Comparison of ENCODE assay signal across 8 cellular contexts in genomic region chr1:111448482-111448917, GRCh38. TPM values are rescaled to one million over a fixed set of nuclear protein-coding genes. Genes with fewer than 3 reads are reported as not detected.
A peak's percentile ranks its signal among the peaks of the same experiment; 100 is the strongest.
DNase-seq lines count a peak whose midpoint lies in the region; ATAC-seq and TF ChIP-seq lines count a peak whose summit lies in the region.

No MANE protein-coding gene starts in this region.

- H3K27ac ChIP-seq in SK-N-MC (no peak overlapping the region), colonic mucosa (peak overlapping the region; percentile 68), tibial nerve (peak overlapping the region in 3 of 4 donors; percentile 61 to 87 (median 77))

- no peak for TF ChIP-seq CTCF in GM13977 (IDR thresholded peaks at IDR 0.05; ENCODE audit: extremely low read depth, insufficient read depth, missing control alignments)
- no peak for TF ChIP-seq CTCF in colonic mucosa (IDR thresholded peaks at IDR 0.05)
- TF ChIP-seq CTCF in tibial nerve (IDR thresholded peaks at IDR 0.05): no peak

- H3K4me1 ChIP-seq in colonic mucosa: no peaks in the 10 kb centered on the region
- peaks cover 47% of the 10 kb centered on the region for H3K4me1 ChIP-seq in mononuclear cell (ENCODE audit: insufficient read depth, low read length)
- peaks cover 0 to 51% (median 31%) of the 10 kb centered on the region in 4 donors for H3K4me1 ChIP-seq in tibial nerve

- peak overlapping the region; percentile 100 for H3K9ac ChIP-seq in SK-N-MC (ENCODE audit: insufficient read length)
- peak overlapping the region; percentile 91 to 97 for H3K9ac ChIP-seq in colonic mucosa (ENCODE audit: low read depth in 2 of 2, low read length in 2 of 2)

- 2% methylated on average over 13 to 25 of the region's 25 CpGs for WGBS in tibial nerve, 2 donors

- intact Hi-C loops in colonic mucosa (cut with DNase I): no loop called here

- DNase-seq in GM13977 (ENCODE audit: low spot score) (peak; percentile 20), SK-N-MC (ENCODE audit: low read depth, low spot score) (no peak), colonic mucosa (peak; percentile 38), tibial nerve (ENCODE audit: low spot score in 2 of 2) (no peak), NCI-H128 (lab: John Stamatoyannopoulos, UW; ENCODE audit: unreplicated experiment) (no peak), NCI-H1417 treated with DMSO at 0.1 percent for 48 hours (lab: John Stamatoyannopoulos, UW) (no peak)

- peak overlapping the region; percentile 99 for H3K4me3 ChIP-seq in SK-N-MC
- peak overlapping the region; percentile 63 for H3K4me3 ChIP-seq in colonic mucosa
- peak overlapping the region; percentile 97 for H3K4me3 ChIP-seq in mononuclear cell (ENCODE audit: low read length)
- H3K4me3 ChIP-seq in tibial nerve: peak overlapping the region; percentile 64 to 93 (median 80)

- H3K27me3 ChIP-seq in colonic mucosa (no peaks in the 10 kb centered on the region), mononuclear cell (ENCODE audit: insufficient read depth, low read length) (no peaks in the 10 kb centered on the region), tibial nerve (no peaks in the 10 kb centered on the region)

- peak; percentile 19 for ATAC-seq in HG02678 (IDR thresholded peaks at IDR 0.05; ENCODE audit: unreplicated experiment)

- no peaks in the 10 kb centered on the region for H3K9me3 ChIP-seq in SK-N-MC (ENCODE audit: low read depth, low read length)
- H3K9me3 ChIP-seq in colonic mucosa: no peaks in the 10 kb centered on the region
- no peaks in the 10 kb centered on the region for H3K9me3 ChIP-seq in mononuclear cell (ENCODE audit: low read depth, low read length)
- H3K9me3 ChIP-seq in tibial nerve: no peaks in the 10 kb centered on the region

- H3K36me3 ChIP-seq in SK-N-MC (ENCODE audit: insufficient read depth, low read length): peaks cover 67% of the 10 kb centered on the region
- H3K36me3 ChIP-seq in colonic mucosa: no peaks in the 10 kb centered on the region
- H3K36me3 ChIP-seq in tibial nerve: peaks cover 0 to 38% (median 3%) of the 10 kb centered on the region in 3 donors

- in situ Hi-C loops in GM13977 (cut with MboI; ENCODE audit: low pct_unique_long_range_greater_than_20kb, low sequenced_read_pairs, unreplicated experiment): loop anchor here (10.0 kb wide), 1 partner anchor 224 kb away; the partner anchor contains the start of gene CHI3L2

- no peak for TF ChIP-seq EP300 in tibial nerve (IDR thresholded peaks at IDR 0.05)

- no peak for TF ChIP-seq POLR2A in tibial nerve (IDR thresholded peaks at IDR 0.05)

RNA-seq across cellular contexts. Expression of gene WDR77, which starts 0.6 kb away (rescaled TPM):
- 10 to 100 TPM; 19.9 to 42.0 TPM for total RNA-seq in colonic mucosa
- 8.6 TPM for total RNA-seq in mononuclear cell
- 10 to 100 TPM; 20.8 to 38.1 (median 30.4) TPM for total RNA-seq in tibial nerve

RNA-seq across cellular contexts. Expression of gene ATP5PB, which starts 0.8 kb away (rescaled TPM):
- total RNA-seq in colonic mucosa (100 to 1,000 TPM; 488 to 502 TPM), mononuclear cell (177 TPM), tibial nerve (100 to 1,000 TPM in 2 of 4 donors, 10 to 100 TPM in 2; 91.2 to 176 (median 103) TPM)

RNA-seq across cellular contexts. Expression of gene OVGP1, which starts 21.0 kb away (rescaled TPM):
- total RNA-seq in colonic mucosa: 1 to 10 TPM; 1.7 to 2.2 TPM
- 3.7 TPM for total RNA-seq in mononuclear cell
- total RNA-seq in tibial nerve: 1 to 10 TPM; 1.2 to 9.6 (median 3.8) TPM

RNA-seq across cellular contexts. Expression of gene C1orf162, which starts 25.3 kb away (rescaled TPM):
- total RNA-seq in colonic mucosa: 1 to 10 TPM; 2.8 to 3.3 TPM
- total RNA-seq in mononuclear cell: 34.4 TPM
- 10 to 100 TPM; 19.4 to 59.1 (median 31.8) TPM for total RNA-seq in tibial nerve

RNA-seq across cellular contexts. Expression of gene ADORA3, which starts 54.9 kb away (rescaled TPM):
- total RNA-seq in colonic mucosa (1 to 10 TPM; 1.2 to 1.3 TPM), mononuclear cell (not detected), tibial nerve (10 to 100 TPM in 2 of 4 donors, 1 to 10 TPM in 2; 5.3 to 17.5 (median 9.9) TPM)

Comparison
In these comparisons a context has a peak if more than half of its experiments do, and no peak if none do; other contexts are left out.
1. DNase-seq: peak in GM13977 (single experiment) and colonic mucosa (single experiment); none in SK-N-MC (single experiment), tibial nerve (0 of 2), NCI-H128 (single experiment) and NCI-H1417 treated with DMSO at 0.1 percent for 48 hours (single experiment).
2. Peak in every context shown above with its lines, with median percentiles within 50 percentile points of each other: H3K4me3 ChIP-seq.